In the genomic region with DNA sequence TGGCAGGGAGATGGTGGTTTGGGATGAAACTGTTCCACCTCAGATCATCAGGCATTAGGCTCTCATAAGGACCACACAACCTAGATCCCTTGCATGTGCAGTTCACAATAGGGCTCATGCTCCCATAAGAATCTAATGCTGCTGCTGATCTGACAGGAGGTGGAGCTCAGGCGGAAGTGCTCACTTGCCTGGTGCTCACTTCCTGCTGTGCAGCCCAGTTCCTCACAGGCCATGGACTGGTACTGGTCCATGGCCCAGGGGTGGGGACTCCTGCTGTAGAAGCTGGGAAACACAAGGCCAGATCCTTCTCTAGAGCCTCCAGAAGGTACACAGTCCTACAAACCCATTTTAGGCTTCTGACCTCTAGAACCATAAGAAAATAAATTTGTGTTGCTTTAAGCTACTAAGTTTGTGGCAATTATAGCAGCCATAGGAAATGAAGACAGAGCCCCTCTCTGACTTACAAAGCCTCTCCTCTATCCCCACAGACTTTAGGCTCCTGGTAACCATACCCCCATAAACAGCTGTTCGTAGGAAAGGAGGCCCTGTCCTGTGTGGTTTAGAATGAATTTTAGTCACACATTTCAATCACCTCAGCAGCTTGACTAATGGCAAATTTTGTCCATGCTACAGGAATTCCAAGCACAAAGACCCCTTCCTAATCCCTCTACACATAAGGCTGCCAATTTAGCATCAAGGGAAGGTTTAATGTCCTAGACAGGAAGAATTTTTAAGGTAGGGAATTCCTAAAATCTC, we compare ENCODE assay signal across 17 cellular contexts.
DNase-seq lines count a peak whose midpoint lies in the region; ATAC-seq and TF ChIP-seq lines count a peak whose summit lies in the region.
"Had no signal": no experiment of that assay in that cellular context is flagged by ENCODE, and none has a peak within 500 bp of the region (broad histone marks: within the 10 kb centered on the region; RNA-seq: fewer than 3 reads in every experiment).

No MANE protein-coding gene starts in this region.

- H3K27ac ChIP-seq in GM23338 (ENCODE audit: low read depth) (no peak overlapping the region), angular gyrus (ENCODE audit: low read depth, low read length) (peak overlapping the region; percentile 96), esophagus muscularis mucosa (replicated peaks in 1 of 4) (no peak overlapping the region), substantia nigra (ENCODE audit: low read depth, low read length, poor library complexity, severe bottlenecking) (peak overlapping the region; percentile 97)
- H3K27ac ChIP-seq: BLaER1, HL-60 had no signal

- no peak for DNase-seq in GM23338 (ENCODE audit: low spot score)
- peak; percentile 29 for DNase-seq in esophagus muscularis mucosa (ENCODE audit: extremely low spot score)
- no peak for DNase-seq in substantia nigra (lab: John Stamatoyannopoulos, UW)
- DNase-seq in lower leg skin (ENCODE audit: low spot score in 2 of 2) = no peak
- no peak for DNase-seq in RKO (ENCODE audit: low spot score)
- DNase-seq: 8988T; AML-193; Caco-2; CD8-positive, alpha-beta memory T cell; DND-41; GDM1; HCEC 1CT had no signal

- no peaks in the 10 kb centered on the region for H3K9me2 ChIP-seq in GM23338 (ENCODE audit: insufficient read depth)

- no peaks in the 10 kb centered on the region; the same call in 2 of the 3 replicates for H3K36me3 Mint-ChIP-seq in GM23338 (ENCODE audit: low read depth)
- H3K36me3 Mint-ChIP-seq in stimulated activated memory B cell treated with anti-CD40 and anti-IgM and Interleukin-4, amounts not matched to agents 10 μg/mL and 1 μg/mL and 100 μg/mL, for 72 hours = no peaks in the 10 kb centered on the region
- H3K36me3 Mint-ChIP-seq: CD8-positive, alpha-beta memory T cell had no signal

- 0 out of 2 replicates have a peak overlapping the region, but pooled peaks have one; percentile 12 for H2AFZ ChIP-seq in GM23338

- H3K9me3 ChIP-seq in esophagus muscularis mucosa = no peaks in the 10 kb centered on the region
- H3K9me3 ChIP-seq: Caco-2 had no signal

- no peak for ATAC-seq in GM23338
- no peak for ATAC-seq in stimulated activated memory B cell treated with anti-CD40 and anti-IgM and Interleukin-4, amounts not matched to agents 10 μg/mL and 1 μg/mL and 100 μg/mL, for 72 hours

- no peaks in the 10 kb centered on the region for H3K79me2 ChIP-seq in GM23338 (replicated peaks; ENCODE audit: insufficient read depth)

- H3K27me3 ChIP-seq in GM23338 (ENCODE audit: insufficient read depth) = peaks cover 9% of the 10 kb centered on the region
- peaks cover 0 to 5% (median 0%) of the 10 kb centered on the region in 4 donors for H3K27me3 ChIP-seq in esophagus muscularis mucosa
- H3K27me3 ChIP-seq: BLaER1 had no signal

- no peak for TF ChIP-seq EP300 in esophagus muscularis mucosa (IDR thresholded peaks at IDR 0.05)

- H3K36me3 ChIP-seq in GM23338 (ENCODE audit: insufficient read depth) = no peaks in the 10 kb centered on the region
- no peaks in the 10 kb centered on the region for H3K36me3 ChIP-seq in esophagus muscularis mucosa
- H3K36me3 ChIP-seq: BLaER1 had no signal

- H3F3A ChIP-seq in GM23338 (replicated peaks; ENCODE audit: low read depth) = no peaks in the 10 kb centered on the region

- no peak overlapping the region for H3K4me3 Mint-ChIP-seq in GM23338
- H3K4me3 Mint-ChIP-seq in stimulated activated memory B cell treated with anti-CD40 and anti-IgM and Interleukin-4, amounts not matched to agents 10 μg/mL and 1 μg/mL and 100 μg/mL, for 72 hours = no peak overlapping the region
- H3K4me3 Mint-ChIP-seq: CD8-positive, alpha-beta memory T cell; HFFc6 had no signal

- peaks cover 2% of the 10 kb centered on the region; the same call in 2 of the 3 replicates for H3K9me3 Mint-ChIP-seq in GM23338
- H3K9me3 Mint-ChIP-seq in stimulated activated memory B cell treated with anti-CD40 and anti-IgM and Interleukin-4, amounts not matched to agents 10 μg/mL and 1 μg/mL and 100 μg/mL, for 72 hours = no peaks in the 10 kb centered on the region
- H3K9me3 Mint-ChIP-seq: HFFc6 had no signal

- peaks cover 37% of the 10 kb centered on the region for H3K4me1 ChIP-seq in GM23338 (ENCODE audit: insufficient read depth)
- H3K4me1 ChIP-seq in esophagus muscularis mucosa = peaks cover 0 to 7% (median 2%) of the 10 kb centered on the region in 4 donors

- H3K27me3 Mint-ChIP-seq in GM23338 (ENCODE audit: insufficient read depth, low read depth, poor library complexity) = peaks cover 16% of the 10 kb centered on the region
- peaks cover 23% of the 10 kb centered on the region for H3K27me3 Mint-ChIP-seq in stimulated activated memory B cell treated with anti-CD40 and anti-IgM and Interleukin-4, amounts not matched to agents 10 μg/mL and 1 μg/mL and 100 μg/mL, for 72 hours

- H4K20me1 ChIP-seq in GM23338 (replicated peaks; ENCODE audit: insufficient read depth) = no peaks in the 10 kb centered on the region
- H4K20me1 ChIP-seq: BLaER1 had no signal

- peaks cover 47% of the 10 kb centered on the region for H3K4me1 Mint-ChIP-seq in GM23338
- no peaks in the 10 kb centered on the region for H3K4me1 Mint-ChIP-seq in stimulated activated memory B cell treated with anti-CD40 and anti-IgM and Interleukin-4, amounts not matched to agents 10 μg/mL and 1 μg/mL and 100 μg/mL, for 72 hours
- H3K4me1 Mint-ChIP-seq: CD8-positive, alpha-beta memory T cell had no signal

- no peak overlapping the region for H3K27ac Mint-ChIP-seq in GM23338
- H3K27ac Mint-ChIP-seq in stimulated activated memory B cell treated with anti-CD40 and anti-IgM and Interleukin-4, amounts not matched to agents 10 μg/mL and 1 μg/mL and 100 μg/mL, for 72 hours = no peak overlapping the region
- H3K27ac Mint-ChIP-seq: CD8-positive, alpha-beta memory T cell; HFFc6 had no signal

- TF ChIP-seq POLR2A in esophagus muscularis mucosa (IDR thresholded peaks at IDR 0.05; ENCODE audit: low read depth) (no peak), lower leg skin (IDR thresholded peaks at IDR 0.05) (no peak)

- 79% methylated on average over 1 of the region's 2 CpGs for WGBS in esophagus muscularis mucosa
- WGBS in lower leg skin, 2 donors = 91 to 94% methylated on average over 2 of the region's 2 CpGs

- H3K4me2 ChIP-seq in GM23338 = no peak overlapping the region
- H3K4me2 ChIP-seq: BLaER1 had no signal

- intact Hi-C loops in esophagus muscularis mucosa (cut with DNase I) (no loop called here), lower leg skin (cut with DNase I; ENCODE audit: low total_unique reads) (no loop called here)

- TF ChIP-seq CTCF in GM23338 (conservative IDR thresholded peaks at IDR 0.05; ENCODE audit: low read depth in 2 of 2) = no peak
- TF ChIP-seq CTCF in esophagus muscularis mucosa (IDR thresholded peaks at IDR 0.05) = no peak
- TF ChIP-seq CTCF in lower leg skin (IDR thresholded peaks at IDR 0.05) = no peak

- H3K4me3 ChIP-seq in GM23338 (no peak overlapping the region), esophagus muscularis mucosa (no peak overlapping the region), lower leg skin (ENCODE audit: low read depth, poor library complexity, severe bottlenecking) (no peak overlapping the region)
- H3K4me3 ChIP-seq: BLaER1 had no signal

TF ChIP-seq in GM23338, 12 proteins besides CTCF, POLR2A, EP300 and RAD21 (continues in another document):
- TF ChIP-seq ZNF331 (CRISPR knock-in tag; IDR thresholded peaks at IDR 0.05; ENCODE audit: low read depth) = no peak
- TF ChIP-seq STAT1 (IDR thresholded peaks at IDR 0.05; ENCODE audit: unreplicated experiment) = no peak
- TF ChIP-seq JUNB (IDR thresholded peaks at IDR 0.05; ENCODE audit: unreplicated experiment) = no peak

Comparison
In these comparisons a context has a peak if more than half of its experiments do, and no peak if none do; other contexts are left out.
1. H3K27ac ChIP-seq: peak in angular gyrus (single experiment) and substantia nigra (single experiment); none in GM23338 (single experiment) and esophagus muscularis mucosa (0 of 4).